Comparison of ENCODE assay signal across 17 cellular contexts in genomic region chr14:31408421-31408820, GRCh38.
"Had no signal": no experiment of that assay in that cellular context is flagged by ENCODE, and none has a peak within 500 bp of the region (broad histone marks: within the 10 kb centered on the region; RNA-seq: fewer than 3 reads in every experiment).

No MANE protein-coding gene starts in this region.

- DNase-seq: KBM-7, MV-4-11, NCI-H1048, NCI-H1105, NCI-H1417, NCI-H1436 treated with DMSO at 0.1 percent for 48 hours, NCI-H1694, NCI-H187 treated with DMSO at 0.1 percent for 48 hours, NCI-H2029 treated with DMSO at 0.1 percent for 48 hours, NCI-H2171 treated with DMSO at 0.1 percent for 48 hours, NCI-H524, NCI-H526 treated with DMSO at 0.1 percent for 48 hours, NCI-H774, Right ventricle myocardium superior, RPMI8226, SIG-M5 had no signal

- FAIRE-seq: RCC 7860 had no signal
